ENCODE assay signal across 19 cellular contexts in the genomic region with DNA sequence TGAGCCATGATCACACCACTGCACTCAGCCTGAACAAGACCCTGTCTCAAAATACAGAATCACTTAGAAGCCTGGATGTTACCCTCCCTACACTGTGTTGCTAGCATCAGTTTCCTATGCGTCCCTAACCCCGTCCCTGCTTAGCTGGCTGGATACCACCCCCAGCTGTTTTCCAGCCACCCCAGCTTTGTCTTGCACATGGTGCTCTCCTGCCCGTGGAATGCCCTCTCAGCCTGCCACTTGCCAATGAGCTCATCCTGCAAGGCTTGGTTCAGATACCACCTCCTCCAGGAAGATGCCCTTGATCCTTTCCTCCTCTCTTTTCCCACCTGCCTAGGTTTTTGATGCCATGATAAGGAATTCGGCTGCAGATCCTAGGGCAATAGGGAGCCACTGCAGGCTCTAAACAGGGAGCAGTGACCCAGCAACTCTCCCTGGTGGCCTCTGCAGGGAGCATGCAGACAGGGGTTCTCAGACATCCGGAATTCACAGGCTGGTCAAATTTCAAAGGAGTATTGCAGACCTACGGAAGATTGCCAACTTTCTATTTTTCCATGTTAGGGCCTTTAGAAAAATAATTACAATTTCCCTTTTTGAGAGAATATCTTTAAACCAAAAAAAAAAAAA. TPM values are rescaled to one million over a fixed set of nuclear protein-coding genes. Genes with fewer than 3 reads are reported as not detected.
DNase-seq lines count a peak whose midpoint lies in the region; ATAC-seq, FAIRE-seq and TF ChIP-seq lines count a peak whose summit lies in the region.
"Had no signal": no experiment of that assay in that cellular context is flagged by ENCODE, and none has a peak within 500 bp of the region (broad histone marks: within the 10 kb centered on the region; RNA-seq: fewer than 3 reads in every experiment).

No MANE protein-coding gene starts in this region.

- no peaks in the 10 kb centered on the region for H3K27me3 Mint-ChIP-seq in osteocyte (ENCODE audit: unreplicated experiment)

- no peak for FAIRE-seq in RCC 7860 (lab: Jason Lieb, UNC)
- FAIRE-seq: GM12892 had no signal

- no peak overlapping the region for H3K4me3 Mint-ChIP-seq in osteocyte (ENCODE audit: unreplicated experiment)
- H3K4me3 Mint-ChIP-seq: CD14-positive monocyte; natural killer cell treated with Interleukin-12 subunit alpha and Interleukin-12 subunit beta and Interleukin-15 and Interleukin-18, amount 100 ng/mL, for 72 hours had no signal

- peak; percentile 24 for DNase-seq in Right ventricle myocardium superior
- no peak for DNase-seq in Right ventricle myocardium inferior (ENCODE audit: missing footprints)
- DNase-seq in fibroblast of gingiva (ENCODE audit: low read depth) = peak; percentile 31
- no peak for DNase-seq in osteocyte (ENCODE audit: extremely low spot score, unreplicated experiment)
- DNase-seq in RCC 7860 (ENCODE audit: low spot score) = no peak
- no peak for DNase-seq in SW480 (ENCODE audit: low spot score)
- no peak for DNase-seq in NCI-H2227 treated with DMSO at 0.1 percent for 48 hours (lab: John Stamatoyannopoulos, UW)
- DNase-seq: activated CD4-positive, alpha-beta T cell treated with anti-CD3 and anti-CD28 coated beads for 48 hours; hypothalamus; NCI-H1092; NCI-H187 treated with DMSO at 0.1 percent for 48 hours; T-helper 2 cell had no signal

- no peak for TF ChIP-seq CTCF in osteocyte (IDR thresholded peaks at IDR 0.05)

- H3K9me3 Mint-ChIP-seq in osteocyte (ENCODE audit: unreplicated experiment) = no peaks in the 10 kb centered on the region
- H3K9me3 Mint-ChIP-seq: natural killer cell treated with Interleukin-12 subunit alpha and Interleukin-12 subunit beta and Interleukin-15 and Interleukin-18, amount 100 ng/mL, for 72 hours had no signal

- no peaks in the 10 kb centered on the region for H3K36me3 Mint-ChIP-seq in osteocyte (ENCODE audit: unreplicated experiment)
- H3K36me3 Mint-ChIP-seq: natural killer cell treated with Interleukin-12 subunit alpha and Interleukin-12 subunit beta and Interleukin-15 and Interleukin-18, amount 100 ng/mL, for 72 hours had no signal

- intact Hi-C loops in Right ventricle myocardium superior (cut with DNase I) = no loop called here
- intact Hi-C loops in Right ventricle myocardium inferior (cut with DNase I) = no loop called here

- ATAC-seq in Right ventricle myocardium superior (ENCODE audit: poor library complexity) = no peak
- ATAC-seq in Right ventricle myocardium inferior = no peak
- ATAC-seq: gastrocnemius medialis; HCT116; natural killer cell treated with Interleukin-12 subunit alpha and Interleukin-12 subunit beta and Interleukin-15 and Interleukin-18, amount 100 ng/mL, for 72 hours had no signal

- peak overlapping the region; percentile 52 for H3K27ac Mint-ChIP-seq in osteocyte (ENCODE audit: unreplicated experiment)
- H3K27ac Mint-ChIP-seq: CD14-positive monocyte; natural killer cell treated with Interleukin-12 subunit alpha and Interleukin-12 subunit beta and Interleukin-15 and Interleukin-18, amount 100 ng/mL, for 72 hours had no signal

- peaks cover 48% of the 10 kb centered on the region for H3K4me1 Mint-ChIP-seq in osteocyte (ENCODE audit: unreplicated experiment)

RNA-seq across cellular contexts. Expression of a gene that starts 52.7 kb away (rescaled TPM):
- total RNA-seq in Right ventricle myocardium superior = not detected
- total RNA-seq in Right ventricle myocardium inferior = not detected
- 2.3 and 2.7 TPM in 2 replicates for total RNA-seq in osteocyte
- total RNA-seq: esophagus muscularis mucosa; gastrocnemius medialis; mononuclear cell; natural killer cell treated with Interleukin-12 subunit alpha and Interleukin-12 subunit beta and Interleukin-15 and Interleukin-18, amount 100 ng/mL, for 72 hours had no signal

Comparison
In these comparisons a context has a peak if more than half of its experiments do, and no peak if none do; other contexts are left out.
1. DNase-seq: peak in Right ventricle myocardium superior (single experiment) and fibroblast of gingiva (single experiment); none in Right ventricle myocardium inferior (single experiment), osteocyte (single experiment), RCC 7860 (single experiment), SW480 (single experiment) and NCI-H2227 treated with DMSO at 0.1 percent for 48 hours (single experiment).